Comparison of ENCODE assay signal across 1 cellular context in genomic region chr1:25073640-25074270, GRCh38.
TF ChIP-seq lines count a peak whose summit lies in the region.

No MANE protein-coding gene starts in this region.

TF ChIP-seq in K562, 482 proteins besides CTCF, POLR2A, EP300 and RAD21 (continued from another document):
- TF ChIP-seq, protein P1, sequence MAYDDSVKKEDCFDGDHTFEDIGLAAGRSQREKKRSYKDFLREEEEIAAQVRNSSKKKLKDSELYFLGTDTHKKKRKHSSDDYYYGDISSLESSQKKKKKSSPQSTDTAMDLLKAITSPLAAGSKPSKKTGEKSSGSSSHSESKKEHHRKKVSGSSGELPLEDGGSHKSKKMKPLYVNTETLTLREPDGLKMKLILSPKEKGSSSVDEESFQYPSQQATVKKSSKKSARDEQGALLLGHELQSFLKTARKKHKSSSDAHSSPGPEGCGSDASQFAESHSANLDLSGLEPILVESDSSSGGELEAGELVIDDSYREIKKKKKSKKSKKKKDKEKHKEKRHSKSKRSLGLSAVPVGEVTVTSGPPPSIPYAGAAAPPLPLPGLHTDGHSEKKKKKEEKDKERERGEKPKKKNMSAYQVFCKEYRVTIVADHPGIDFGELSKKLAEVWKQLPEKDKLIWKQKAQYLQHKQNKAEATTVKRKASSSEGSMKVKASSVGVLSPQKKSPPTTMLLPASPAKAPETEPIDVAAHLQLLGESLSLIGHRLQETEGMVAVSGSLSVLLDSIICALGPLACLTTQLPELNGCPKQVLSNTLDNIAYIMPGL (CRISPR knock-in tag; IDR thresholded peaks at IDR 0.05) = no peak
- TF ChIP-seq ZNF707 (CRISPR knock-in tag; conservative IDR thresholded peaks at IDR 0.05) = no peak
- TF ChIP-seq, protein P2, sequence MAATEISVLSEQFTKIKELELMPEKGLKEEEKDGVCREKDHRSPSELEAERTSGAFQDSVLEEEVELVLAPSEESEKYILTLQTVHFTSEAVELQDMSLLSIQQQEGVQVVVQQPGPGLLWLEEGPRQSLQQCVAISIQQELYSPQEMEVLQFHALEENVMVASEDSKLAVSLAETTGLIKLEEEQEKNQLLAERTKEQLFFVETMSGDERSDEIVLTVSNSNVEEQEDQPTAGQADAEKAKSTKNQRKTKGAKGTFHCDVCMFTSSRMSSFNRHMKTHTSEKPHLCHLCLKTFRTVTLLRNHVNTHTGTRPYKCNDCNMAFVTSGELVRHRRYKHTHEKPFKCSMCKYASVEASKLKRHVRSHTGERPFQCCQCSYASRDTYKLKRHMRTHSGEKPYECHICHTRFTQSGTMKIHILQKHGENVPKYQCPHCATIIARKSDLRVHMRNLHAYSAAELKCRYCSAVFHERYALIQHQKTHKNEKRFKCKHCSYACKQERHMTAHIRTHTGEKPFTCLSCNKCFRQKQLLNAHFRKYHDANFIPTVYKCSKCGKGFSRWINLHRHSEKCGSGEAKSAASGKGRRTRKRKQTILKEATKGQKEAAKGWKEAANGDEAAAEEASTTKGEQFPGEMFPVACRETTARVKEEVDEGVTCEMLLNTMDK (IDR thresholded peaks at IDR 0.05; ENCODE audit: borderline replicate concordance, insufficient read depth, low read depth, low read length, poor library complexity, severe bottlenecking) = no peak
- TF ChIP-seq MAFG (tag; conservative IDR thresholded peaks at IDR 0.05) = peak; percentile 56
